28 cellular contexts compared by ENCODE assay signal in the genomic region with DNA sequence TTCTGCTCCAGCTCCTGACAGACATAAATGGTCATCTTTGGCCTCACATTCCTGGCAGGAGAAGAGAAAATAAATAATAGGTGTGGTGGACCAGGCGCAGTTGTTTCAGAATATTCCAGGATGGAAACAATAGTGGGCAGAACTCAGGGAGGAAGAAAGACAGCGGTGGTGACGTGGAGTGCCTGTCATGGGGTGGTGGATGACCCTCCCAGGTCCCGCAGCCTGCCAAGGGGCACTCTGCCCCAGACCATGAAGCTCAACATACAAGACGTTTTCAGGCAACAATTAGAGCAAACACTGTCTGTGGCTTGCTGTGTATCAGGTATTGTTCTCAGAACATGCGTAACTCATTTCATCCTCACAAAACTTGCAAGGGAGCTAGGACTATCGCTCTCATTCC. TPM values are rescaled to one million over a fixed set of nuclear protein-coding genes. Genes with fewer than 3 reads are reported as not detected.
"Had no signal": no experiment of that assay in that cellular context is flagged by ENCODE, and none has a peak within 500 bp of the region (broad histone marks: within the 10 kb centered on the region; RNA-seq: fewer than 3 reads in every experiment).

No MANE protein-coding gene starts in this region.

- H3K4me1 Mint-ChIP-seq: immature natural killer cell, memory B cell had no signal

- H3K36me3 ChIP-seq: heart left ventricle, left ventricle myocardium inferior, prostate gland, thoracic aorta, tibial nerve had no signal

- H3K4me1 ChIP-seq: heart left ventricle, left ventricle myocardium inferior, parathyroid adenoma, prostate gland, suprapubic skin, tibial nerve had no signal

- H3K4me3 Mint-ChIP-seq: immature natural killer cell; memory B cell; naive thymus-derived CD4-positive, alpha-beta T cell; natural killer cell treated with Interleukin-12 subunit alpha and Interleukin-12 subunit beta and Interleukin-15 and Interleukin-18, amount 100 ng/mL, for 72 hours; stimulated activated effector memory CD8-positive, alpha-beta T cell treated with anti-CD3 and anti-CD28 coated beads, Interleukin-12 subunit alpha, Interleukin-12 subunit beta, amount 100 ng/mL, for 72 hours; stimulated activated naive CD8-positive, alpha-beta T cell treated with anti-CD3 and anti-CD28 coated beads, Interleukin-15, Interleukin-2, amounts not matched to agents 100 ng/mL and 50 ng/mL, for 24 hours had no signal

- ATAC-seq: heart left ventricle; mucosa of descending colon; naive thymus-derived CD4-positive, alpha-beta T cell; natural killer cell treated with Interleukin-12 subunit alpha and Interleukin-12 subunit beta and Interleukin-15 and Interleukin-18, amount 100 ng/mL, for 72 hours; right cardiac atrium; sciatic nerve; stimulated activated effector memory CD8-positive, alpha-beta T cell treated with anti-CD3 and anti-CD28 coated beads, Interleukin-12 subunit alpha, Interleukin-12 subunit beta, amount 100 ng/mL, for 72 hours had no signal

- H2AFZ ChIP-seq: parathyroid adenoma had no signal

- H3K9me3 ChIP-seq: heart left ventricle, left ventricle myocardium inferior, mucosa of descending colon, prostate gland, suprapubic skin, thoracic aorta, tibial nerve, upper lobe of left lung had no signal

- H3K27me3 ChIP-seq: suprapubic skin, tibial nerve, upper lobe of left lung had no signal

- DNase-seq: hypothalamus; immature natural killer cell; left ventricle myocardium inferior; midbrain; naive thymus-derived CD4-positive, alpha-beta T cell; nucleus accumbens; retina; right cardiac atrium; stimulated activated CD4-positive, alpha-beta T cell treated with anti-CD3 and anti-CD28 coated beads, Interleukin-4, amount 100 ng/mL, for 24 hours; stimulated activated naive CD4-positive, alpha-beta T cell; upper lobe of left lung had no signal

- FAIRE-seq: islet of Langerhans had no signal

- H3K4me3 ChIP-seq: heart left ventricle, left ventricle myocardium inferior, mucosa of descending colon, prostate gland, skin epidermis, suprapubic skin, thoracic aorta, tibial nerve, upper lobe of left lung had no signal

- H3K36me3 Mint-ChIP-seq: immature natural killer cell; naive thymus-derived CD4-positive, alpha-beta T cell; natural killer cell treated with Interleukin-12 subunit alpha and Interleukin-12 subunit beta and Interleukin-15 and Interleukin-18, amount 100 ng/mL, for 72 hours had no signal

- H3K27ac ChIP-seq: heart left ventricle, left ventricle myocardium inferior, parathyroid adenoma, prostate gland, skin epidermis, suprapubic skin, thoracic aorta, tibial nerve, upper lobe of left lung had no signal

- H3K9me3 Mint-ChIP-seq: immature natural killer cell; memory B cell; naive thymus-derived CD4-positive, alpha-beta T cell; natural killer cell treated with Interleukin-12 subunit alpha and Interleukin-12 subunit beta and Interleukin-15 and Interleukin-18, amount 100 ng/mL, for 72 hours; stimulated activated effector memory CD8-positive, alpha-beta T cell treated with anti-CD3 and anti-CD28 coated beads, Interleukin-12 subunit alpha, Interleukin-12 subunit beta, amount 100 ng/mL, for 72 hours; stimulated activated naive CD8-positive, alpha-beta T cell treated with anti-CD3 and anti-CD28 coated beads, Interleukin-15, Interleukin-2, amounts not matched to agents 100 ng/mL and 50 ng/mL, for 24 hours had no signal

- H3K79me2 ChIP-seq: parathyroid adenoma had no signal

- H3K27ac Mint-ChIP-seq: immature natural killer cell; memory B cell; naive thymus-derived CD4-positive, alpha-beta T cell; natural killer cell treated with Interleukin-12 subunit alpha and Interleukin-12 subunit beta and Interleukin-15 and Interleukin-18, amount 100 ng/mL, for 72 hours; stimulated activated effector memory CD8-positive, alpha-beta T cell treated with anti-CD3 and anti-CD28 coated beads, Interleukin-12 subunit alpha, Interleukin-12 subunit beta, amount 100 ng/mL, for 72 hours; stimulated activated naive CD8-positive, alpha-beta T cell treated with anti-CD3 and anti-CD28 coated beads, Interleukin-15, Interleukin-2, amounts not matched to agents 100 ng/mL and 50 ng/mL, for 24 hours had no signal

- H3K27me3 Mint-ChIP-seq: memory B cell; natural killer cell treated with Interleukin-12 subunit alpha and Interleukin-12 subunit beta and Interleukin-15 and Interleukin-18, amount 100 ng/mL, for 72 hours; stimulated activated naive CD8-positive, alpha-beta T cell treated with anti-CD3 and anti-CD28 coated beads, Interleukin-15, Interleukin-2, amounts not matched to agents 100 ng/mL and 50 ng/mL, for 24 hours had no signal

- H3K9ac ChIP-seq: parathyroid adenoma had no signal

RNA-seq across cellular contexts. Expression of gene TFCP2L1, which starts 50.9 kb away (rescaled TPM):
- total RNA-seq: lung microvascular endothelial cell, myocyte, osteocyte had no signal
- polyA plus RNA-seq: naive thymus-derived CD4-positive, alpha-beta T cell had no signal
